Comparison of ENCODE assay signal across 19 cellular contexts in genomic region chr1:5748286-5749225, GRCh38.
A peak's percentile ranks its signal among the peaks of the same experiment; 100 is the strongest.
DNase-seq lines count a peak whose midpoint lies in the region; FAIRE-seq and TF ChIP-seq lines count a peak whose summit lies in the region.
"Had no signal": no experiment of that assay in that cellular context is flagged by ENCODE, and none has a peak within 500 bp of the region (broad histone marks: within the 10 kb centered on the region; RNA-seq: fewer than 3 reads in every experiment).

No MANE protein-coding gene starts in this region.

- TF ChIP-seq RAD21 in H1 (IDR thresholded peaks at IDR 0.05 in 1 of 2, conservative IDR thresholded peaks at IDR 0.05 in 1 of 2; ENCODE audit: low read depth in 2 of 2, low read length in 2 of 2), result no peak

- TF ChIP-seq EP300 in H1 (IDR thresholded peaks at IDR 0.05; ENCODE audit: borderline replicate concordance in 1 of 2, low read depth in 2 of 2, low read length in 2 of 2), result no peak

- 91% methylated on average over 24 of the region's 26 CpGs; no CpG with 5 or more reads in 1 of the 2 experiments for WGBS in H1 (ENCODE audit: extremely low coverage in 1 of 2, insufficient coverage in 1 of 2, insufficient read length in 1 of 2, insufficient replicate concordance in 2 of 2, low coverage in 1 of 2, low lambda C conversion rate in 2 of 2, missing lambda C conversion rate in 1 of 2), 2 experiments

- H3K27me3 ChIP-seq in BLaER1 (no peaks in the 10 kb centered on the region), H1 (replicated peaks in 1 of 4; ENCODE audit: control insufficient read depth in 3 of 4, extremely low read depth in 1 of 4, insufficient read depth in 3 of 4, low read length in 3 of 4) (no peaks in the 10 kb centered on the region; a peak in 1 of 7 replicates), osteoblast (ENCODE audit: insufficient read depth, low read length) (no peaks in the 10 kb centered on the region)

- H3K4ac ChIP-seq in H1 (replicated peaks; ENCODE audit: insufficient read length, low read depth, low read length), result peak overlapping the region; percentile 49

- no peaks in the 10 kb centered on the region for H3K9me3 ChIP-seq in BLaER1
- no peaks in the 10 kb centered on the region for H3K9me3 ChIP-seq in H1 (ENCODE audit: insufficient read depth in 2 of 2, low read depth in 1 of 2, low read length in 1 of 2)
- no peaks in the 10 kb centered on the region for H3K9me3 ChIP-seq in osteoblast (ENCODE audit: low read depth, low read length)
- H3K9me3 ChIP-seq: HAP-1 had no signal

- peak overlapping the region; percentile 76 for H4K91ac ChIP-seq in H1 (replicated peaks; ENCODE audit: insufficient read length, low read length)

- TF ChIP-seq CTCF in H1 (IDR thresholded peaks at IDR 0.05; ENCODE audit: control extremely low read depth in 1 of 3, insufficient read depth in 1 of 3, low read depth in 1 of 3, low read length in 3 of 3), result no peak
- no peak for TF ChIP-seq CTCF in osteoblast (IDR thresholded peaks at IDR 0.05; ENCODE audit: extremely low read depth, low read depth, low read length)

- H3K27ac ChIP-seq in BLaER1 (no peak overlapping the region), H1 (ENCODE audit: low read depth, low read length) (no peak overlapping the region), osteoblast (ENCODE audit: low read depth, low read length) (no peak overlapping the region)
- H3K27ac ChIP-seq: 22Rv1, HL-60 had no signal

- peak; percentile 8 for DNase-seq in activated T-cell treated with anti-CD3 and anti-CD28 coated beads, Interleukin-2, amount 50 U/mL, for 1 hour
- DNase-seq in activated T-cell treated with anti-CD3 and anti-CD28 coated beads, Interleukin-2, amount 50 U/mL, for 48 hours, result no peak
- DNase-seq in H1 (ENCODE audit: low read depth in 1 of 2, low spot score in 2 of 2) (peak in 1 of 2 experiments; percentile 44), osteoblast (ENCODE audit: insufficient read length, low spot score, missing footprints) (peak; percentile 17), NCI-H69 (lab: John Stamatoyannopoulos, UW) (no peak), NCI-H1417 treated with DMSO at 0.1 percent for 48 hours (lab: John Stamatoyannopoulos, UW) (no peak)
- no peak for DNase-seq in activated CD4-positive, alpha-beta T cell treated with anti-CD3 and anti-CD28 coated beads for 48 hours
- DNase-seq: AML-193, DND-41, IMR-90, MM.1S, NCI-H1092 treated with DMSO at 0.1 percent for 48 hours, NCI-H2081 treated with DMSO at 0.1 percent for 48 hours, NCI-H446 treated with DMSO at 0.1 percent for 48 hours, SHP77 had no signal

- CTCF ChIA-PET in H1 (lab: Charles Lee; ENCODE audit: partially characterized antibody), result interaction anchor here (1.3 kb wide), 1 partner anchor 78 kb away, joined by 3 read pairs; no protein-coding TSS in a partner anchor

- H4K8ac ChIP-seq in H1 (ENCODE audit: extremely low read depth, insufficient read depth, low read length), result no peak overlapping the region; the same call in 1 of the 2 replicates

- no peaks in the 10 kb centered on the region for H3K79me1 ChIP-seq in H1 (ENCODE audit: low read depth, low read length)

- no peak overlapping the region for H3K23ac ChIP-seq in H1 (ENCODE audit: insufficient read length)

- H2AK5ac ChIP-seq in H1 (ENCODE audit: low read depth, low read length), result 0 out of 2 replicates have a peak overlapping the region, but pooled peaks have one; percentile 32

- H2BK15ac ChIP-seq in H1 (ENCODE audit: low read length), result peak overlapping the region; percentile 83; the same call in 1 of the 2 replicates

- H3K4me3 ChIP-seq in BLaER1, result no peak overlapping the region
- no peak overlapping the region for H3K4me3 ChIP-seq in H1 (ENCODE audit: extremely low read depth in 1 of 4, insufficient read depth in 2 of 4, low read depth in 3 of 4, low read length in 4 of 4)
- no peak overlapping the region for H3K4me3 ChIP-seq in osteoblast (ENCODE audit: insufficient read depth, low read length)
- H3K4me3 ChIP-seq: HAP-1 had no signal

- H4K20me1 ChIP-seq in BLaER1, result no peaks in the 10 kb centered on the region
- no peaks in the 10 kb centered on the region for H4K20me1 ChIP-seq in H1 (replicated peaks in 1 of 2; ENCODE audit: control insufficient read depth in 1 of 2, insufficient read depth in 2 of 2, low read length in 2 of 2)
- H4K20me1 ChIP-seq in osteoblast (ENCODE audit: insufficient read depth, low read length), result no peaks in the 10 kb centered on the region

- H2BK5ac ChIP-seq in H1 (ENCODE audit: low read depth, low read length), result 0 out of 2 replicates have a peak overlapping the region, but pooled peaks have one; percentile 44

- H3K18ac ChIP-seq in H1 (ENCODE audit: extremely low read depth, low read length), result peak overlapping the region; percentile 78

- H2AFZ ChIP-seq in H1 (ENCODE audit: low read length) (no peak overlapping the region), osteoblast (ENCODE audit: low read length) (no peak overlapping the region)

- no peaks in the 10 kb centered on the region for H3K79me2 ChIP-seq in H1 (ENCODE audit: control insufficient read depth in 1 of 2, insufficient read depth in 2 of 2, low read length in 2 of 2)
- no peaks in the 10 kb centered on the region for H3K79me2 ChIP-seq in osteoblast (ENCODE audit: insufficient read depth, low read length)

- no peak overlapping the region for H2BK120ac ChIP-seq in H1 (replicated peaks; ENCODE audit: low read depth, low read length)

- H2BK20ac ChIP-seq in H1 (ENCODE audit: low read length), result peak overlapping the region; percentile 90; the same call in 1 of the 2 replicates

- peak overlapping the region; percentile 90; the same call in 1 of the 2 replicates for H2BK12ac ChIP-seq in H1 (ENCODE audit: low read depth, low read length)

- POLR2A ChIA-PET in H1 (lab: Charles Lee; ENCODE audit: partially characterized antibody), result interaction anchor here (0.5 to 0.9 kb wide), 2 partner anchors 8 to 184 kb away, joined by 3 to 4 read pairs; no protein-coding TSS in a partner anchor

- FAIRE-seq in H1 (lab: Jason Lieb, UNC), result no peak

- H3K4me1 ChIP-seq in BLaER1, result peaks cover 94% of the 10 kb centered on the region
- H3K4me1 ChIP-seq in H1 (replicated peaks in 1 of 4; ENCODE audit: control insufficient read depth in 3 of 4, insufficient read depth in 4 of 4, low read length in 3 of 4), result peaks cover 10 to 24% (median 17%) of the 10 kb centered on the region in 4 experiments
- no peaks in the 10 kb centered on the region for H3K4me1 ChIP-seq in osteoblast (ENCODE audit: insufficient read depth, low read length)
- H3K4me1 ChIP-seq: HAP-1 had no signal

- H3K23me2 ChIP-seq in H1 (ENCODE audit: low read depth, low read length), result peaks cover 2% of the 10 kb centered on the region

- H4K5ac ChIP-seq in H1 (ENCODE audit: insufficient read length, low read depth, low read length), result no peak overlapping the region

- no peaks in the 10 kb centered on the region for H3K36me3 ChIP-seq in BLaER1
- H3K36me3 ChIP-seq in H1 (ENCODE audit: control insufficient read depth in 2 of 4, insufficient read depth in 4 of 4, low read length in 3 of 4), result no peaks in the 10 kb centered on the region
- no peaks in the 10 kb centered on the region for H3K36me3 ChIP-seq in osteoblast (ENCODE audit: insufficient read depth, low read length)
- H3K36me3 ChIP-seq: HAP-1 had no signal

- H3K4me2 ChIP-seq in BLaER1, result peak overlapping the region; percentile 80
- no peak overlapping the region for H3K4me2 ChIP-seq in H1 (ENCODE audit: insufficient read depth in 1 of 2, low read depth in 2 of 2, low read length in 2 of 2)
- no peak overlapping the region for H3K4me2 ChIP-seq in osteoblast (ENCODE audit: insufficient read depth, low read length)

- no peak overlapping the region for H3K9ac ChIP-seq in BLaER1
- no peak overlapping the region for H3K9ac ChIP-seq in H1 (replicated peaks in 1 of 4; ENCODE audit: extremely low read depth in 1 of 4, low read depth in 3 of 4, low read length in 3 of 4)

- no peak overlapping the region for H3K14ac ChIP-seq in H1 (ENCODE audit: insufficient read length)

- no peak for TF ChIP-seq POLR2A in H1 (IDR thresholded peaks at IDR 0.05; ENCODE audit: control extremely low read depth in 1 of 2, low read depth in 2 of 2, low read length in 2 of 2)

- no peak overlapping the region for H3K56ac ChIP-seq in H1 (replicated peaks; ENCODE audit: insufficient read length, low read depth, low read length)

TF ChIP-seq in H1, 55 proteins besides CTCF, POLR2A, EP300 and RAD21:
- no peak for TF ChIP-seq BCL11A (IDR thresholded peaks at IDR 0.05; ENCODE audit: low read depth in 2 of 2, low read length in 2 of 2)
- no peak for TF ChIP-seq EGR1 (IDR thresholded peaks at IDR 0.05; ENCODE audit: borderline replicate concordance, low read depth, low read length)
- no peak for TF ChIP-seq KDM5A (IDR thresholded peaks at IDR 0.05; ENCODE audit: low read length)
- TF ChIP-seq JUN (IDR thresholded peaks at IDR 0.05; ENCODE audit: low read depth, low read length), result no peak
- TF ChIP-seq JUND (IDR thresholded peaks at IDR 0.05; ENCODE audit: low read length), result no peak

Comparison
In these comparisons a context has a peak if more than half of its experiments do, and no peak if none do; other contexts are left out.
1. DNase-seq: peak in activated T-cell treated with anti-CD3 and anti-CD28 coated beads, Interleukin-2, amount 50 U/mL, for 1 hour (single experiment) and osteoblast (single experiment); none in activated T-cell treated with anti-CD3 and anti-CD28 coated beads, Interleukin-2, amount 50 U/mL, for 48 hours (0 of 2), NCI-H69 (single experiment), activated CD4-positive, alpha-beta T cell treated with anti-CD3 and anti-CD28 coated beads for 48 hours (single experiment) and NCI-H1417 treated with DMSO at 0.1 percent for 48 hours (single experiment).